Comparison of ENCODE assay signal across 20 cellular contexts in the genomic region with DNA sequence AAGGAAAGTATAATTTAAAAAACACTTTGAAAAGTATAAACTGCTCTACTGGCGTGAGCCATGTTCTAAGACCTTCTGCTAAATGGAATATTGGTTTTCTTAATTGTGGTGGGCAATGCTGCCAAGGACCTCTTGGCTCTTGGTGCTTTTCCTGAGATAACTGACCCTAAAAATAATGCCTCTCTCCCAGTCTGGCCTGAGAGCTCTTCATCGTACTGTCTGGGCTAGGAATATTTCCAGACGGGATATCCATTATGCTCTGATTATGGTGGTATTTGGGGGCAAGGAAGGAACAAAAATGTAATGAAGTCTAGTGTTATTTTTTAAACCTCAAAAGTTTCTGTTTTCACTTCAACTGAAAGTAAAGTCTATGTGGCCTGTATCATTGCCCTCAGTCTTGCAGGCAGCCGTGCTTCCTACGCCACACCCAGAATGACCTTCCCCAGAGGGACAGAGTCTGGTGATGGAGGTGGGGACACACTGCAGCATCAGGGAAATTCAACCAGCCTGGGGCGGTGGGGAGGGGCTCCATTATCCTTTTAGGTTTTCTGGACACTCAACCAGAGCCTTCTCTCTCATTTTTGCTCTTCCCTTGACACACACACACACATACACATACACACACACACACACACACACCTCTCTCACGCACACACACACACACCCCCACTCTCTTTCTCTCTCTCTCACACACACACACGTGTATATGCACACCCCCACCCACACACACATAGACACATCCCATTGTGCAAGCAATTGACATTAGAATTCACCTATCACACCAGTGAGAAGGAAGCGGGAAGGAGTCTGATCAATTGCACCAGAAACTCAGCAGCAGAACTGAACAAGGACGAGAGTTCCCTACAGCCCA.
"Had no signal": no experiment of that assay in that cellular context is flagged by ENCODE, and none has a peak within 500 bp of the region (broad histone marks: within the 10 kb centered on the region; RNA-seq: fewer than 3 reads in every experiment).

No MANE protein-coding gene starts in this region.

- H3K4me1 ChIP-seq: gastroesophageal sphincter, left lung, parathyroid adenoma, transverse colon, vagina had no signal

- H3K36me3 Mint-ChIP-seq: naive thymus-derived CD4-positive, alpha-beta T cell had no signal

- DNase-seq: activated CD4-positive, alpha-beta T cell treated with anti-CD3 and anti-CD28 coated beads, Interleukin-2, amount 10 ng/mL, durations not matched to agents 7 days and 5 days; activated CD8-positive, alpha-beta T cell treated with anti-CD3 and anti-CD28 coated beads, Interleukin-2, amount 10 ng/mL, durations not matched to agents 7 days and 5 days; activated naive CD4-positive, alpha-beta T cell treated with anti-CD3 and anti-CD28 coated beads for 36 hours; activated naive CD8-positive, alpha-beta T cell treated with anti-CD3 and anti-CD28 coated beads, Interleukin-2, amount 50 U/mL, for 24 hours; activated T-cell treated with anti-CD3 and anti-CD28 coated beads, Interleukin-2, amount 50 U/mL, for 24 hours; anterior cingulate cortex; brain microvascular endothelial cell; heart right ventricle; left lung; naive thymus-derived CD4-positive, alpha-beta T cell; transverse colon had no signal

- H3K36me3 ChIP-seq: brain microvascular endothelial cell, gastroesophageal sphincter, transverse colon, vagina had no signal

- ATAC-seq: activated CD4-positive, CD25-positive, alpha-beta regulatory T cell treated with anti-CD3 and anti-CD28 coated beads, Interleukin-2, amount 50 U/mL, for 24 hours; activated CD8-positive, alpha-beta T cell treated with anti-CD3 and anti-CD28 coated beads, Interleukin-2, amount 10 ng/mL, durations not matched to agents 7 days and 5 days; activated naive CD8-positive, alpha-beta T cell treated with anti-CD3 and anti-CD28 coated beads, Interleukin-2, amount 50 U/mL, for 24 hours; esophagus mucosa; gastroesophageal sphincter; left lung; naive thymus-derived CD4-positive, alpha-beta T cell had no signal

- H3K79me2 ChIP-seq: parathyroid adenoma had no signal

- H3K27ac Mint-ChIP-seq: activated CD4-positive, alpha-beta T cell treated with anti-CD3 and anti-CD28 coated beads, Interleukin-2, amount 10 ng/mL, durations not matched to agents 7 days and 5 days; activated CD8-positive, alpha-beta T cell treated with anti-CD3 and anti-CD28 coated beads, Interleukin-2, amount 10 ng/mL, durations not matched to agents 7 days and 5 days; activated naive CD4-positive, alpha-beta T cell treated with anti-CD3 and anti-CD28 coated beads for 36 hours; activated naive CD8-positive, alpha-beta T cell treated with anti-CD3 and anti-CD28 coated beads, Interleukin-2, amount 50 U/mL, for 24 hours; activated T-cell treated with anti-CD3 and anti-CD28 coated beads, Interleukin-2, amount 50 U/mL, for 24 hours; naive thymus-derived CD4-positive, alpha-beta T cell; stimulated activated naive CD8-positive, alpha-beta T cell treated with anti-CD3 and anti-CD28 coated beads, Interleukin-15, Interleukin-2, amounts not matched to agents 100 ng/mL and 50 ng/mL, for 24 hours; T-helper 1 cell treated with Interleukin-12 subunit alpha and Interleukin-12 subunit beta and Interleukin-4 antibody, amounts not matched to agents 30 μg/mL and 1 μg/mL, for 36 hours had no signal

- H3K9me3 ChIP-seq: gastroesophageal sphincter, heart right ventricle, left lung, neutrophil, transverse colon, vagina had no signal

- H3K4me3 ChIP-seq: coronary artery, gastroesophageal sphincter, heart right ventricle, left lung, transverse colon, vagina had no signal

- H3K9ac ChIP-seq: parathyroid adenoma had no signal

- H3K27me3 Mint-ChIP-seq: activated naive CD8-positive, alpha-beta T cell treated with anti-CD3 and anti-CD28 coated beads, Interleukin-2, amount 50 U/mL, for 24 hours; stimulated activated naive CD8-positive, alpha-beta T cell treated with anti-CD3 and anti-CD28 coated beads, Interleukin-15, Interleukin-2, amounts not matched to agents 100 ng/mL and 50 ng/mL, for 24 hours had no signal

- H3K9me3 Mint-ChIP-seq: activated CD4-positive, alpha-beta T cell treated with anti-CD3 and anti-CD28 coated beads, Interleukin-2, amount 10 ng/mL, durations not matched to agents 7 days and 5 days; activated naive CD4-positive, alpha-beta T cell treated with anti-CD3 and anti-CD28 coated beads for 36 hours; activated naive CD8-positive, alpha-beta T cell treated with anti-CD3 and anti-CD28 coated beads, Interleukin-2, amount 50 U/mL, for 24 hours; activated T-cell treated with anti-CD3 and anti-CD28 coated beads, Interleukin-2, amount 50 U/mL, for 24 hours; naive thymus-derived CD4-positive, alpha-beta T cell; stimulated activated naive CD8-positive, alpha-beta T cell treated with anti-CD3 and anti-CD28 coated beads, Interleukin-15, Interleukin-2, amounts not matched to agents 100 ng/mL and 50 ng/mL, for 24 hours; T-helper 1 cell treated with Interleukin-12 subunit alpha and Interleukin-12 subunit beta and Interleukin-4 antibody, amounts not matched to agents 30 μg/mL and 1 μg/mL, for 36 hours had no signal

- H3K27ac ChIP-seq: brain microvascular endothelial cell, coronary artery, gastroesophageal sphincter, left lung, neutrophil, parathyroid adenoma, transverse colon, vagina had no signal

- H3K4me3 Mint-ChIP-seq: activated CD4-positive, alpha-beta T cell treated with anti-CD3 and anti-CD28 coated beads, Interleukin-2, amount 10 ng/mL, durations not matched to agents 7 days and 5 days; activated CD8-positive, alpha-beta T cell treated with anti-CD3 and anti-CD28 coated beads, Interleukin-2, amount 10 ng/mL, durations not matched to agents 7 days and 5 days; activated naive CD4-positive, alpha-beta T cell treated with anti-CD3 and anti-CD28 coated beads for 36 hours; activated naive CD8-positive, alpha-beta T cell treated with anti-CD3 and anti-CD28 coated beads, Interleukin-2, amount 50 U/mL, for 24 hours; activated T-cell treated with anti-CD3 and anti-CD28 coated beads, Interleukin-2, amount 50 U/mL, for 24 hours; naive thymus-derived CD4-positive, alpha-beta T cell; stimulated activated naive CD8-positive, alpha-beta T cell treated with anti-CD3 and anti-CD28 coated beads, Interleukin-15, Interleukin-2, amounts not matched to agents 100 ng/mL and 50 ng/mL, for 24 hours; T-helper 1 cell treated with Interleukin-12 subunit alpha and Interleukin-12 subunit beta and Interleukin-4 antibody, amounts not matched to agents 30 μg/mL and 1 μg/mL, for 36 hours had no signal

- H3K27me3 ChIP-seq: heart right ventricle, left lung, neutrophil, transverse colon, vagina had no signal

- H3K4me1 Mint-ChIP-seq: activated CD4-positive, alpha-beta T cell treated with anti-CD3 and anti-CD28 coated beads, Interleukin-2, amount 10 ng/mL, durations not matched to agents 7 days and 5 days; activated naive CD8-positive, alpha-beta T cell treated with anti-CD3 and anti-CD28 coated beads, Interleukin-2, amount 50 U/mL, for 24 hours; naive thymus-derived CD4-positive, alpha-beta T cell had no signal
